In the genomic region with DNA sequence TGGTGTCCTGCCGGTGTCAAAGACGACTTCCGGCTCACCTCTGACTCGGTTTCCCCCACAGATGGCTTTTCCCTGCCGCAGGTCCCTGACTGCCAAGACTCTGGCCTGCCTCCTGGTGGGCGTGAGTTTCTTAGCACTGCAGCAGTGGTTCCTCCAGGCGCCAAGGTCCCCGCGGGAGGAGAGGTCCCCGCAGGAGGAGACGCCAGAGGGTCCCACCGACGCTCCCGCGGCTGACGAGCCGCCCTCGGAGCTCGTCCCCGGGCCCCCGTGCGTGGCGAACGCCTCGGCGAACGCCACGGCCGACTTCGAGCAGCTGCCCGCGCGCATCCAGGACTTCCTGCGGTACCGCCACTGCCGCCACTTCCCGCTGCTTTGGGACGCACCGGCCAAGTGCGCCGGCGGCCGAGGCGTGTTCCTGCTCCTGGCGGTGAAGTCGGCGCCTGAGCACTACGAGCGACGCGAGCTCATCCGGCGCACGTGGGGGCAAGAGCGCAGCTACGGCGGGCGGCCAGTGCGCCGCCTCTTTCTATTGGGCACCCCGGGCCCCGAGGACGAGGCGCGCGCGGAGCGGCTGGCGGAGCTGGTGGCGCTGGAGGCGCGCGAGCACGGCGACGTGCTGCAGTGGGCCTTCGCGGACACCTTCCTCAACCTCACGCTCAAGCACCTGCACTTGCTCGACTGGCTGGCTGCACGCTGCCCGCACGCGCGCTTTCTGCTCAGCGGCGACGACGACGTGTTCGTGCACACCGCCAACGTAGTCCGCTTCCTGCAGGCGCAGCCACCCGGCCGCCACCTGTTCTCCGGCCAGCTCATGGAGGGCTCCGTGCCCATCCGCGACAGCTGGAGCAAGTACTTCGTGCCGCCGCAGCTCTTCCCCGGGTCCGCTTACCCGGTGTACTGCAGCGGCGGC, we compare ENCODE assay signal across 8 cellular contexts. TPM values are rescaled to one million over a fixed set of nuclear protein-coding genes. Genes with fewer than 3 reads are reported as not detected.
DNase-seq lines count a peak whose midpoint lies in the region; ATAC-seq lines count a peak whose summit lies in the region.

No MANE protein-coding gene starts in this region.

- no peaks in the 10 kb centered on the region for H3K36me3 Mint-ChIP-seq in T-cell
- H3K36me3 Mint-ChIP-seq in activated T-helper 2 cell treated with anti-CD3 and anti-CD28 coated beads, Interferon-gamma antibody, Interleukin-2, Interleukin-4, amounts not matched to agents 10 μg/mL and 5 μg/mL and 100 μg/mL, durations not matched to agents 14 hours and 24 hours and 36 hours (ENCODE audit: low read depth): no peaks in the 10 kb centered on the region

- DNase-seq in NCI-H82 (lab: John Stamatoyannopoulos, UW) (peak; percentile 17), NCI-H82 treated with DMSO at 0.1 percent for 48 hours (lab: John Stamatoyannopoulos, UW; ENCODE audit: unreplicated experiment) (no peak), T-cell (peak in 12 of 34 experiments; percentile 7 to 28 (median 14)), fibroblast of peridontal ligament (ENCODE audit: extremely low read depth) (peak; percentile 29), posterior vena cava (ENCODE audit: low spot score) (no peak)
- no peak for DNase-seq in activated T-helper 2 cell treated with anti-CD3 and anti-CD28 coated beads, Interferon-gamma antibody, Interleukin-2, Interleukin-4, amounts not matched to agents 10 μg/mL and 5 μg/mL and 100 μg/mL, durations not matched to agents 14 hours and 24 hours and 36 hours (ENCODE audit: low spot score)

- POLR2A ChIA-PET in T-cell (lab: Charles Lee): no interaction called here

- H3K4me1 ChIP-seq in neuron (ENCODE audit: insufficient read depth, low read length): no peaks in the 10 kb centered on the region

- peaks cover 10 to 14% (median 12%) of the 10 kb centered on the region in 3 donors for H3K4me1 Mint-ChIP-seq in T-cell
- peaks cover 8% of the 10 kb centered on the region for H3K4me1 Mint-ChIP-seq in activated T-helper 2 cell treated with anti-CD3 and anti-CD28 coated beads, Interferon-gamma antibody, Interleukin-2, Interleukin-4, amounts not matched to agents 10 μg/mL and 5 μg/mL and 100 μg/mL, durations not matched to agents 14 hours and 24 hours and 36 hours (ENCODE audit: low read depth)

- no peaks in the 10 kb centered on the region for H3K9me3 Mint-ChIP-seq in T-cell
- no peaks in the 10 kb centered on the region for H3K9me3 Mint-ChIP-seq in activated T-helper 2 cell treated with anti-CD3 and anti-CD28 coated beads, Interferon-gamma antibody, Interleukin-2, Interleukin-4, amounts not matched to agents 10 μg/mL and 5 μg/mL and 100 μg/mL, durations not matched to agents 14 hours and 24 hours and 36 hours

- no peaks in the 10 kb centered on the region for H3K36me3 ChIP-seq in neuron (ENCODE audit: insufficient read depth, low read length)

- peaks cover 42 to 64% of the 10 kb centered on the region in 2 donors for H3K27me3 Mint-ChIP-seq in T-cell
- peaks cover 42% of the 10 kb centered on the region for H3K27me3 Mint-ChIP-seq in activated T-helper 2 cell treated with anti-CD3 and anti-CD28 coated beads, Interferon-gamma antibody, Interleukin-2, Interleukin-4, amounts not matched to agents 10 μg/mL and 5 μg/mL and 100 μg/mL, durations not matched to agents 14 hours and 24 hours and 36 hours (ENCODE audit: low read depth)

- ATAC-seq in T-cell (replicated peaks in 1 of 4) (peak; percentile 44 to 79 (median 70)), HG03439 (IDR thresholded peaks at IDR 0.05; ENCODE audit: unreplicated experiment) (no peak)

- H3K27me3 ChIP-seq in neuron (ENCODE audit: insufficient read depth, low read length): peaks cover 12% of the 10 kb centered on the region

- H3K27ac Mint-ChIP-seq in T-cell: no peak overlapping the region
- H3K27ac Mint-ChIP-seq in activated T-helper 2 cell treated with anti-CD3 and anti-CD28 coated beads, Interferon-gamma antibody, Interleukin-2, Interleukin-4, amounts not matched to agents 10 μg/mL and 5 μg/mL and 100 μg/mL, durations not matched to agents 14 hours and 24 hours and 36 hours: no peak overlapping the region

- peak overlapping the region in 1 of 3 donors; percentile 61 for H3K4me3 Mint-ChIP-seq in T-cell
- H3K4me3 Mint-ChIP-seq in activated T-helper 2 cell treated with anti-CD3 and anti-CD28 coated beads, Interferon-gamma antibody, Interleukin-2, Interleukin-4, amounts not matched to agents 10 μg/mL and 5 μg/mL and 100 μg/mL, durations not matched to agents 14 hours and 24 hours and 36 hours (ENCODE audit: low read depth): no peak overlapping the region

- H3K9me3 ChIP-seq in neuron (ENCODE audit: low read length): peaks cover 11% of the 10 kb centered on the region

- intact Hi-C loops in activated T-helper 2 cell treated with anti-CD3 and anti-CD28 coated beads, Interferon-gamma antibody, Interleukin-2, Interleukin-4, amounts not matched to agents 10 μg/mL and 5 μg/mL and 100 μg/mL, durations not matched to agents 14 hours and 24 hours and 36 hours (cut with micrococcal nuclease): no loop called here
- intact Hi-C loops in posterior vena cava (cut with DNase I): loop anchor here (10.0 kb wide), 2 partner anchors 145 to 235 kb away; no protein-coding TSS in a partner anchor

- H2AFZ ChIP-seq in neuron (ENCODE audit: low read depth, low read length): peak overlapping the region; percentile 14

- no peak overlapping the region for H3K4me3 ChIP-seq in neuron (ENCODE audit: low read length)

- CTCF ChIA-PET in T-cell (lab: Charles Lee): interaction anchor here in 1 of 2 donors (0.6 kb wide), 1 partner anchor 8 kb away, joined by 5 read pairs; no protein-coding TSS in a partner anchor

RNA-seq across cellular contexts. Expression of gene B3GNT6, which starts 5.5 kb away (rescaled TPM):
- total RNA-seq in T-cell (under 1 TPM in 1 of 5 donors, not detected in 4; 0.19 TPM), posterior vena cava (not detected)
- not detected in 2 replicates for total RNA-seq in activated T-helper 2 cell treated with anti-CD3 and anti-CD28 coated beads, Interferon-gamma antibody, Interleukin-2, Interleukin-4, amounts not matched to agents 10 μg/mL and 5 μg/mL and 100 μg/mL, durations not matched to agents 14 hours and 24 hours and 36 hours

RNA-seq across cellular contexts. Expression of gene CAPN5, which starts 27.0 kb away (rescaled TPM):
- total RNA-seq in T-cell (1 to 10 TPM; 3.1 to 6.4 (median 4.0) TPM), posterior vena cava (10 to 100 TPM; 14.4 to 23.4 TPM)
- 0.32 and 0.55 TPM in 2 replicates for total RNA-seq in activated T-helper 2 cell treated with anti-CD3 and anti-CD28 coated beads, Interferon-gamma antibody, Interleukin-2, Interleukin-4, amounts not matched to agents 10 μg/mL and 5 μg/mL and 100 μg/mL, durations not matched to agents 14 hours and 24 hours and 36 hours

Comparison
In these comparisons a context has a peak if more than half of its experiments do, and no peak if none do; other contexts are left out.
1. DNase-seq: peak in NCI-H82 (single experiment) and fibroblast of peridontal ligament (single experiment); none in NCI-H82 treated with DMSO at 0.1 percent for 48 hours (single experiment), activated T-helper 2 cell treated with anti-CD3 and anti-CD28 coated beads, Interferon-gamma antibody, Interleukin-2, Interleukin-4, amounts not matched to agents 10 μg/mL and 5 μg/mL and 100 μg/mL, durations not matched to agents 14 hours and 24 hours and 36 hours (single experiment) and posterior vena cava (single experiment).